1 cellular context compared by ENCODE assay signal in the genomic region with DNA sequence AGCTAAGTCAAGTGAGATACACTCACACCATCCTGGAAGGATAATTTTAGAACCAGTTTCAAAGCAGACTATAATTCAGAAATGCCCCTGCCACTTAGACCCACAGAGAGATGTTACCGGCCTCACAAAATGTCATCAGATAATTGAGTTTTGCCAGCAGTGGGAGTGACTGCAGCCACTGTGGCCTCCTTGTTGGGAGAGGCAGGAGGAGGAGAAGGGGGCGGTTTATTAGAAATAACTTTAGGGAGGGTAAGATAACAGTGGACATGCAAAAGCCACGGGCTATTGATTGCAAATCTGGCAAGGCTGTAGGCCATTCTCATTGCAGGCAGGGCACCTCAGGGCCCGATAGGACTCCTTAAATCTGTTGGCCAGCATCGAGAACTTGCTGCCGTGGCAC.
TF ChIP-seq lines count a peak whose summit lies in the region.

No MANE protein-coding gene starts in this region.

TF ChIP-seq in HepG2, 621 proteins besides CTCF, POLR2A, EP300 and RAD21:
- TF ChIP-seq IRF1 (CRISPR knock-in tag; IDR thresholded peaks at IDR 0.05; ENCODE audit: low read depth) (no peak), HNRNPL (IDR thresholded peaks at IDR 0.05; ENCODE audit: low read depth, low read length) (0 out of 2 replicates have a peak, but pooled peaks have one; percentile 33), YEATS4 (CRISPR knock-in tag; IDR thresholded peaks at IDR 0.05; ENCODE audit: borderline replicate concordance) (no peak)
